In genomic region chr1:119882172-119883029, GRCh38 we compare ENCODE assay signal across 28 cellular contexts. TPM values are rescaled to one million over a fixed set of nuclear protein-coding genes. Genes with fewer than 3 reads are reported as not detected.
DNase-seq lines count a peak whose midpoint lies in the region; ATAC-seq, FAIRE-seq and TF ChIP-seq lines count a peak whose summit lies in the region.
"Had no signal": no experiment of that assay in that cellular context is flagged by ENCODE, and none has a peak within 500 bp of the region (broad histone marks: within the 10 kb centered on the region; RNA-seq: fewer than 3 reads in every experiment).

No MANE protein-coding gene starts in this region.

- peaks cover 1% of the 10 kb centered on the region for H3K9me3 Mint-ChIP-seq in mesothelial cell of epicardium
- H3K9me3 Mint-ChIP-seq: activated CD4-positive, alpha-beta T cell treated with anti-CD3 and anti-CD28 coated beads, Interleukin-2, amount 10 ng/mL, durations not matched to agents 24 days and 14 days; activated naive CD8-positive, alpha-beta T cell treated with anti-CD3 and anti-CD28 coated beads, Interleukin-2, amount 50 U/mL, for 24 hours; GM23338; stimulated activated naive B cell treated with anti-CD40 and anti-IgM and Interleukin-4, amounts not matched to agents 10 μg/mL and 1 μg/mL and 100 μg/mL, for 72 hours had no signal

- H3K23ac ChIP-seq in IMR-90 (ENCODE audit: low read depth, low read length) (no peak overlapping the region), mesenchymal stem cell (ENCODE audit: low read length in 2 of 2) (no peak overlapping the region)

- H3K56ac ChIP-seq in IMR-90 (ENCODE audit: extremely low read depth, insufficient read depth, low read length), result no peak overlapping the region

- H3K27me3 ChIP-seq in IMR-90 (ENCODE audit: control insufficient read depth, insufficient read depth, low read length), result peaks cover 2% of the 10 kb centered on the region; the same call in 1 of the 2 replicates
- peaks cover 0 to 9% of the 10 kb centered on the region in 2 experiments for H3K27me3 ChIP-seq in mesenchymal stem cell (ENCODE audit: control insufficient read depth in 1 of 2, insufficient read depth in 1 of 2, low read length in 2 of 2)
- H3K27me3 ChIP-seq: MG63 had no signal

- ATAC-seq in IMR-90 (ENCODE audit: low read depth), result no peak
- ATAC-seq: activated naive CD8-positive, alpha-beta T cell treated with anti-CD3 and anti-CD28 coated beads, Interleukin-2, amount 50 U/mL, for 24 hours; GM23338; naive thymus-derived CD8-positive, alpha-beta T cell; stimulated activated naive B cell treated with anti-CD40 and anti-IgM and Interleukin-4, amounts not matched to agents 10 μg/mL and 1 μg/mL and 100 μg/mL, for 72 hours had no signal

- CTCF ChIA-PET in IMR-90 (lab: Yijun Ruan, JAX), result interaction anchor here (1.5 to 1.8 kb wide), 2 partner anchors 12 to 15 kb away, joined by 3 to 5 read pairs; no protein-coding TSS in a partner anchor

- no peaks in the 10 kb centered on the region for H3K9me1 ChIP-seq in IMR-90 (ENCODE audit: insufficient read depth, low read length)

- H3K14ac ChIP-seq in IMR-90 (replicated peaks; ENCODE audit: low read depth, low read length) (no peak overlapping the region), mesenchymal stem cell (ENCODE audit: low read length in 2 of 2) (no peak overlapping the region)

- H3K79me1 ChIP-seq in IMR-90 (ENCODE audit: low read depth in 1 of 2, low read length in 2 of 2) (no peaks in the 10 kb centered on the region), mesenchymal stem cell (replicated peaks; ENCODE audit: low read length, poor library complexity, severe bottlenecking) (no peaks in the 10 kb centered on the region)

- H2BK5ac ChIP-seq in IMR-90 (ENCODE audit: low read depth, low read length, poor library complexity, severe bottlenecking) (no peak overlapping the region), mesenchymal stem cell (ENCODE audit: low read depth, low read length, poor library complexity, severe bottlenecking) (no peak overlapping the region)

- TF ChIP-seq RAD21 in IMR-90 (IDR thresholded peaks at IDR 0.05; ENCODE audit: low read length), result no peak

- H3K4me1 Mint-ChIP-seq in mesothelial cell of epicardium, result peaks cover 18% of the 10 kb centered on the region
- H3K4me1 Mint-ChIP-seq: activated CD4-positive, alpha-beta T cell treated with anti-CD3 and anti-CD28 coated beads, Interleukin-2, amount 10 ng/mL, durations not matched to agents 24 days and 14 days; activated naive CD8-positive, alpha-beta T cell treated with anti-CD3 and anti-CD28 coated beads, Interleukin-2, amount 50 U/mL, for 24 hours; naive thymus-derived CD8-positive, alpha-beta T cell; stimulated activated naive B cell treated with anti-CD40 and anti-IgM and Interleukin-4, amounts not matched to agents 10 μg/mL and 1 μg/mL and 100 μg/mL, for 72 hours had no signal

- no peak overlapping the region for H3K4me3 Mint-ChIP-seq in mesothelial cell of epicardium
- H3K4me3 Mint-ChIP-seq: activated CD4-positive, alpha-beta T cell treated with anti-CD3 and anti-CD28 coated beads, Interleukin-2, amount 10 ng/mL, durations not matched to agents 24 days and 14 days; activated naive CD8-positive, alpha-beta T cell treated with anti-CD3 and anti-CD28 coated beads, Interleukin-2, amount 50 U/mL, for 24 hours; GM23338; naive thymus-derived CD8-positive, alpha-beta T cell; stimulated activated naive B cell treated with anti-CD40 and anti-IgM and Interleukin-4, amounts not matched to agents 10 μg/mL and 1 μg/mL and 100 μg/mL, for 72 hours had no signal

- H2AFZ ChIP-seq in IMR-90 (replicated peaks; ENCODE audit: low read length, poor library complexity) (no peak overlapping the region), mesenchymal stem cell (ENCODE audit: low read depth, low read length) (no peak overlapping the region)
- H2AFZ ChIP-seq: GM23338 had no signal

- no peaks in the 10 kb centered on the region for H4K20me1 ChIP-seq in IMR-90 (ENCODE audit: insufficient read depth, low read length)

- no TSS peak for BruUV-seq in IMR-90 (replicated peaks; lab: Mats Ljungman, UMichigan)

- no peak overlapping the region for H3K27ac ChIP-seq in IMR-90 (ENCODE audit: insufficient read depth, low read length)
- no peak overlapping the region for H3K27ac ChIP-seq in mesenchymal stem cell (ENCODE audit: low read length, poor library complexity, severe bottlenecking)
- H3K27ac ChIP-seq: C4-2B, RWPE1 had no signal

- no peaks in the 10 kb centered on the region for H3K9me3 ChIP-seq in IMR-90 (ENCODE audit: control insufficient read depth, insufficient read depth, low read length)
- no peaks in the 10 kb centered on the region for H3K9me3 ChIP-seq in mesenchymal stem cell (ENCODE audit: control insufficient read depth, low read length)
- H3K9me3 ChIP-seq: MG63 had no signal

- H3K27me3 Mint-ChIP-seq in mesothelial cell of epicardium (ENCODE audit: low read depth), result peaks cover 6% of the 10 kb centered on the region

- H4K8ac ChIP-seq in IMR-90 (ENCODE audit: low read depth in 2 of 2, low read length in 2 of 2), result no peak overlapping the region
- H4K8ac ChIP-seq in mesenchymal stem cell (ENCODE audit: low read length), result no peak overlapping the region

- H2AK5ac ChIP-seq in IMR-90 (ENCODE audit: low read depth, low read length), result no peak overlapping the region
- no peak overlapping the region for H2AK5ac ChIP-seq in mesenchymal stem cell (ENCODE audit: low read length, severe bottlenecking)

- 67% methylated on average over 1 of the region's 5 CpGs; no CpG with 5 or more reads in 1 of the 2 experiments for WGBS in IMR-90 (ENCODE audit: extremely low coverage in 2 of 2, insufficient read length in 1 of 2), 2 experiments
- WGBS in mesenchymal stem cell, result 76% methylated on average over 5 of the region's 5 CpGs

- H2BK15ac ChIP-seq in IMR-90 (ENCODE audit: low read depth, low read length) (no peak overlapping the region), mesenchymal stem cell (ENCODE audit: low read depth, poor library complexity, severe bottlenecking) (no peak overlapping the region)

- H4K91ac ChIP-seq in IMR-90 (ENCODE audit: insufficient read depth, low read depth, low read length) (no peak overlapping the region), mesenchymal stem cell (ENCODE audit: low read length) (no peak overlapping the region)

- no peak overlapping the region for H2AK9ac ChIP-seq in IMR-90 (replicated peaks; ENCODE audit: low read depth, low read length, poor library complexity)

- H3K4me2 ChIP-seq in IMR-90 (ENCODE audit: low read depth, low read length) (no peak overlapping the region), mesenchymal stem cell (ENCODE audit: low read length, poor library complexity, severe bottlenecking) (no peak overlapping the region)
- H3K4me2 ChIP-seq: GM23338 had no signal

- no peak overlapping the region for H3K4ac ChIP-seq in IMR-90 (ENCODE audit: low read depth, low read length)
- no peak overlapping the region for H3K4ac ChIP-seq in mesenchymal stem cell (ENCODE audit: low read depth in 1 of 2, low read length in 2 of 2)

- FAIRE-seq in GM12892 (lab: Jason Lieb, UNC), result no peak
- FAIRE-seq: D721Med, frontal cortex, G401.6, keratinocyte had no signal

- H3K4me3 ChIP-seq in AG10803 (ENCODE audit: low read length) (no peak overlapping the region), IMR-90 (ENCODE audit: insufficient read depth, low read depth, low read length) (no peak overlapping the region), mesenchymal stem cell (ENCODE audit: insufficient read depth in 1 of 2, low read depth in 1 of 2, low read length in 2 of 2) (peak overlapping the region in 1 of 2 experiments; percentile 34)
- H3K4me3 ChIP-seq: GM23338, MG63 had no signal

- H3K36me3 Mint-ChIP-seq in mesothelial cell of epicardium, result peaks cover under 1% of the 10 kb centered on the region
- H3K36me3 Mint-ChIP-seq: stimulated activated naive B cell treated with anti-CD40 and anti-IgM and Interleukin-4, amounts not matched to agents 10 μg/mL and 1 μg/mL and 100 μg/mL, for 72 hours had no signal

- H3K4me1 ChIP-seq in IMR-90 (ENCODE audit: control insufficient read depth, insufficient read depth, low read length), result peaks cover 2% of the 10 kb centered on the region
- H3K4me1 ChIP-seq in mesenchymal stem cell (ENCODE audit: control insufficient read depth, insufficient read depth, low read depth, low read length), result no peaks in the 10 kb centered on the region

- DNase-seq in AG10803 (ENCODE audit: low read depth), result peak; percentile 51
- peak; percentile 27 for DNase-seq in IMR-90
- DNase-seq in amniotic epithelial cell (ENCODE audit: low read depth), result peak; percentile 38
- DNase-seq in mesenchymal stem cell, result no peak
- DNase-seq in activated T-cell treated with anti-CD3 and anti-CD28 coated beads for 4 hours, result no peak
- DNase-seq in DMS114 treated with DMSO at 0.1 percent for 48 hours (lab: John Stamatoyannopoulos, UW; ENCODE audit: unreplicated experiment), result no peak
- no peak for DNase-seq in mesothelial cell of epicardium (ENCODE audit: low spot score in 2 of 2, unreplicated experiment in 2 of 2)
- DNase-seq in GM12892 (ENCODE audit: insufficient read length), result no peak
- DNase-seq: activated naive CD8-positive, alpha-beta T cell treated with anti-CD3 and anti-CD28 coated beads, Interleukin-2, amount 50 U/mL, for 24 hours; cortex of kidney; mammary epithelial cell; MG63; naive thymus-derived CD8-positive, alpha-beta T cell; NCI-H2171 treated with DMSO at 0.1 percent for 48 hours; right cardiac atrium; stimulated activated naive B cell treated with anti-CD40 and anti-IgM and Interleukin-4, amounts not matched to agents 10 μg/mL and 1 μg/mL and 100 μg/mL, for 72 hours; SW 1271 had no signal

- TF ChIP-seq CTCF in AG10803 (conservative IDR thresholded peaks at IDR 0.05; ENCODE audit: low read length), result no peak
- TF ChIP-seq CTCF in IMR-90 (conservative IDR thresholded peaks at IDR 0.05; ENCODE audit: low read depth, low read length), result no peak
- no peak for TF ChIP-seq CTCF in mesothelial cell of epicardium (IDR thresholded peaks at IDR 0.05; ENCODE audit: unreplicated experiment)

- dilution Hi-C loops in IMR-90 (cut with HindIII; ENCODE audit: low sequenced_read_pairs, unreplicated experiment), result no loop called here

- no peak overlapping the region for H4K5ac ChIP-seq in IMR-90 (ENCODE audit: low read depth, low read length)

- H3K27ac Mint-ChIP-seq in mesothelial cell of epicardium, result no peak overlapping the region
- H3K27ac Mint-ChIP-seq: activated CD4-positive, alpha-beta T cell treated with anti-CD3 and anti-CD28 coated beads, Interleukin-2, amount 10 ng/mL, durations not matched to agents 24 days and 14 days; activated naive CD8-positive, alpha-beta T cell treated with anti-CD3 and anti-CD28 coated beads, Interleukin-2, amount 50 U/mL, for 24 hours; GM23338; naive thymus-derived CD8-positive, alpha-beta T cell; stimulated activated naive B cell treated with anti-CD40 and anti-IgM and Interleukin-4, amounts not matched to agents 10 μg/mL and 1 μg/mL and 100 μg/mL, for 72 hours had no signal

- H2BK120ac ChIP-seq in IMR-90 (ENCODE audit: low read depth, low read length) (no peak overlapping the region), mesenchymal stem cell (ENCODE audit: low read depth, low read length) (no peak overlapping the region)

- TF ChIP-seq POLR2A in IMR-90 (IDR thresholded peaks at IDR 0.05; ENCODE audit: low read depth, low read length) (no peak), GM12892 (IDR thresholded peaks at IDR 0.05; ENCODE audit: low read depth, low read length) (no peak)

- POLR2A ChIA-PET in IMR-90 (lab: Charles Lee; ENCODE audit: unreplicated experiment), result no interaction called here

- H2BK12ac ChIP-seq in mesenchymal stem cell (ENCODE audit: low read length in 2 of 2), result no peak overlapping the region

- in situ Hi-C loops in IMR-90 (cut with MboI; ENCODE audit: low sequenced_read_pairs), result no loop called here

- H3K9ac ChIP-seq in IMR-90 (ENCODE audit: low read depth, low read length), result no peak overlapping the region
- H3K9ac ChIP-seq in mesenchymal stem cell (ENCODE audit: low read length), result peak overlapping the region; percentile 9

- intact Hi-C loops in IMR-90 (cut with micrococcal nuclease), result no loop called here

- no peak overlapping the region for H3K18ac ChIP-seq in IMR-90 (ENCODE audit: low read depth, low read length)
- H3K18ac ChIP-seq in mesenchymal stem cell (ENCODE audit: low read depth in 1 of 2, low read length in 2 of 2), result no peak overlapping the region

- H3K36me3 ChIP-seq in IMR-90 (ENCODE audit: control insufficient read depth, insufficient read depth, low read length), result no peaks in the 10 kb centered on the region
- no peaks in the 10 kb centered on the region for H3K36me3 ChIP-seq in mesenchymal stem cell (ENCODE audit: control insufficient read depth in 1 of 2, insufficient read depth in 2 of 2, low read depth in 1 of 2, low read length in 2 of 2)
- H3K36me3 ChIP-seq: MG63 had no signal

- no peak overlapping the region for H2BK20ac ChIP-seq in IMR-90 (ENCODE audit: low read depth, low read length)

RNA-seq across cellular contexts. Expression of gene ADAM30, which starts 13.9 kb away (rescaled TPM):
- total RNA-seq in IMR-90 (2012; rRNA removed) (not detected in 2 replicates), mesothelial cell of epicardium (0.07 TPM in 1 of 3 replicates, not detected in the others)
- polyA plus RNA-seq in IMR-90 (2012; rRNA removed), result not detected in 2 replicates
- polyA plus RNA-seq in IMR-90 (2012; cell fraction: cytosol; rRNA removed), result not detected in 2 replicates
- not detected in 2 replicates for polyA plus RNA-seq in IMR-90 (2012; cell fraction: nucleus; rRNA removed; ENCODE audit: low replicate concordance)
- not detected for polyA plus RNA-seq in mesenchymal stem cell (2013, experiment 1 of 2)
- not detected for polyA plus RNA-seq in mesenchymal stem cell (2013, experiment 2 of 2)
- not detected for polyA plus RNA-seq in GM12892 (2012; ENCODE audit: missing spikeins)
- total RNA-seq: activated CD4-positive, alpha-beta T cell treated with anti-CD3 and anti-CD28 coated beads, Interleukin-2, amount 10 ng/mL, durations not matched to agents 24 days and 14 days; bronchial epithelial cell; frontal cortex; GM23338; mammary epithelial cell; naive thymus-derived CD8-positive, alpha-beta T cell; osteocyte; right cardiac atrium had no signal
- polyA plus RNA-seq: GM23338; keratinocyte; mammary epithelial cell; naive thymus-derived CD8-positive, alpha-beta T cell; right cardiac atrium; thymus had no signal

Comparison
In these comparisons a context has a peak if more than half of its experiments do, and no peak if none do; other contexts are left out.
1. DNase-seq: peak in AG10803 (single experiment), IMR-90 (single experiment) and amniotic epithelial cell (single experiment); none in mesenchymal stem cell (single experiment), activated T-cell treated with anti-CD3 and anti-CD28 coated beads for 4 hours (single experiment), DMS114 treated with DMSO at 0.1 percent for 48 hours (single experiment), mesothelial cell of epicardium (0 of 2) and GM12892 (single experiment).